8 cellular contexts compared by ENCODE assay signal in the genomic region with DNA sequence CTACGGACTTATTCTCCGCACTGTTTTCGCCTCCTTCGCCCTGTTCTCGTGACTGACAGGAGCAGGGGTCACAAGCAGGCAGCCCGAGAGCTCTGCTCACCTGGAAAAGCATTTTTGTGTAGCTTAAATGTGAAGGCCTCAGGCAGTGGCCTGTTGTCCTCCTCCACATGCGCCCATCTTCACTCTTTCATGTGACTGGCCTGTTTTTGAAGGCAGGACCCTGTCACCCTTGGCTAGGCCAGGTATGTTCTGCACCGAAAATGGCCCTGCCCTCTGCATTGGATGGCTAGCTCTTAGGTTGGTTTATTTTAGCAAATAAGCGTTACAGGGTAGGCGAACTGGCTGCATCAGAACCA. TPM values are rescaled to one million over a fixed set of nuclear protein-coding genes. Genes with fewer than 3 reads are reported as not detected.
A peak's percentile ranks its signal among the peaks of the same experiment; 100 is the strongest.
DNase-seq lines count a peak whose midpoint lies in the region; ATAC-seq and TF ChIP-seq lines count a peak whose summit lies in the region.

No MANE protein-coding gene starts in this region.

- H3K27me3 ChIP-seq in breast epithelium (no peaks in the 10 kb centered on the region), lower lobe of right lung (ENCODE audit: low read depth) (no peaks in the 10 kb centered on the region), upper lobe of right lung (no peaks in the 10 kb centered on the region)

- H3K36me3 Mint-ChIP-seq in activated T-cell treated with anti-CD3 and anti-CD28 coated beads, Interleukin-2, amount 50 U/mL, for 72 hours (ENCODE audit: insufficient read depth in 2 of 2): no peaks in the 10 kb centered on the region

- H3K4me3 ChIP-seq in breast epithelium (peak overlapping the region; percentile 61 to 76 (median 65)), lower lobe of right lung (peak overlapping the region; percentile 84), upper lobe of right lung (peak overlapping the region; percentile 74)

- H3K27ac Mint-ChIP-seq in activated T-cell treated with anti-CD3 and anti-CD28 coated beads, Interleukin-2, amount 50 U/mL, for 72 hours: peak overlapping the region; percentile 50

- H3K27ac ChIP-seq in breast epithelium (peak overlapping the region; percentile 92 to 95), lower lobe of right lung (peak overlapping the region; percentile 94), upper lobe of right lung (peak overlapping the region; percentile 90)

- H3K4me1 ChIP-seq in breast epithelium (peaks cover 0 to 13% of the 10 kb centered on the region in 2 donors), lower lobe of right lung (peaks cover 32% of the 10 kb centered on the region), upper lobe of right lung (peaks cover 19% of the 10 kb centered on the region)

- intact Hi-C loops in breast epithelium (cut with DNase I; ENCODE audit: low total_unique reads): loop anchor here (5.0 kb wide), 1 partner anchor 952 kb away; no protein-coding TSS in a partner anchor
- intact Hi-C loops in lower lobe of right lung (cut with DNase I): no loop called here
- intact Hi-C loops in upper lobe of right lung (cut with DNase I): no loop called here
- intact Hi-C loops in left colon (cut with DNase I, micrococcal nuclease): no loop called here

- TF ChIP-seq POLR2A in breast epithelium (IDR thresholded peaks at IDR 0.05): no peak

- H3K9me3 ChIP-seq in breast epithelium: peaks cover 7 to 8% of the 10 kb centered on the region in 2 donors
- H3K9me3 ChIP-seq in lower lobe of right lung: no peaks in the 10 kb centered on the region
- no peaks in the 10 kb centered on the region for H3K9me3 ChIP-seq in upper lobe of right lung

- no peaks in the 10 kb centered on the region for H3K9me3 Mint-ChIP-seq in activated T-cell treated with anti-CD3 and anti-CD28 coated beads, Interleukin-2, amount 50 U/mL, for 72 hours

- no peaks in the 10 kb centered on the region for H3K27me3 Mint-ChIP-seq in activated T-cell treated with anti-CD3 and anti-CD28 coated beads, Interleukin-2, amount 50 U/mL, for 72 hours (ENCODE audit: low read depth)

- peaks cover 8% of the 10 kb centered on the region for H3K4me1 Mint-ChIP-seq in activated T-cell treated with anti-CD3 and anti-CD28 coated beads, Interleukin-2, amount 50 U/mL, for 72 hours (ENCODE audit: low read depth)

- TF ChIP-seq CTCF in breast epithelium (IDR thresholded peaks at IDR 0.05): no peak
- TF ChIP-seq CTCF in lower lobe of right lung (IDR thresholded peaks at IDR 0.05): no peak
- TF ChIP-seq CTCF in upper lobe of right lung (IDR thresholded peaks at IDR 0.05): no peak

- H3K4me3 Mint-ChIP-seq in activated T-cell treated with anti-CD3 and anti-CD28 coated beads, Interleukin-2, amount 50 U/mL, for 72 hours: peak overlapping the region; percentile 86 to 92

- no peak for ATAC-seq in activated T-cell treated with anti-CD3 and anti-CD28 coated beads, Interleukin-2, amount 50 U/mL, for 72 hours (replicated peaks in 1 of 2)
- peak in 1 of 2 donors; percentile 10 for ATAC-seq in lower lobe of right lung
- no peak for ATAC-seq in upper lobe of right lung
- no peak for ATAC-seq in left colon

- no peak for DNase-seq in activated T-cell treated with anti-CD3 and anti-CD28 coated beads, Interleukin-2, amount 50 U/mL, for 72 hours
- DNase-seq in activated T-cell treated with anti-CD3 and anti-CD28 coated beads for 4 hours (no peak), breast epithelium (ENCODE audit: low spot score in 2 of 2) (no peak), lower lobe of right lung (no peak), upper lobe of right lung (no peak), RPMI8226 (no peak), left colon (no peak)
- no peak for DNase-seq in activated CD4-positive, alpha-beta T cell treated with anti-CD3 and anti-CD28 coated beads for 4 hours

- H3K36me3 ChIP-seq in breast epithelium (no peaks in the 10 kb centered on the region), lower lobe of right lung (no peaks in the 10 kb centered on the region), upper lobe of right lung (no peaks in the 10 kb centered on the region)

RNA-seq across cellular contexts. Expression of gene CPLANE1, which starts 0.6 kb away (rescaled TPM):
- total RNA-seq in activated T-cell treated with anti-CD3 and anti-CD28 coated beads, Interleukin-2, amount 50 U/mL, for 72 hours: 1 to 10 TPM; 5.9 to 9.0 TPM
- 10 to 100 TPM; 31.0 to 55.5 (median 31.5) TPM for total RNA-seq in breast epithelium
- total RNA-seq in lower lobe of right lung: 20.7 TPM
- total RNA-seq in upper lobe of right lung: 18.7 TPM
- 10 to 100 TPM; 10.2 to 10.9 TPM for total RNA-seq in left colon
